In genomic region chrX:39766882-39767281, GRCh38 we compare ENCODE assay signal across 19 cellular contexts.
DNase-seq lines count a peak whose midpoint lies in the region; ATAC-seq, FAIRE-seq and TF ChIP-seq lines count a peak whose summit lies in the region.
"Had no signal": no experiment of that assay in that cellular context is flagged by ENCODE, and none has a peak within 500 bp of the region (broad histone marks: within the 10 kb centered on the region; RNA-seq: fewer than 3 reads in every experiment).

No MANE protein-coding gene starts in this region.

- H3K27ac Mint-ChIP-seq in central memory CD8-positive, alpha-beta T cell (ENCODE audit: low read depth) = peak overlapping the region; percentile 80
- H3K27ac Mint-ChIP-seq in natural killer cell treated with Interleukin-12 subunit alpha and Interleukin-12 subunit beta and Interleukin-15 and Interleukin-18, amount 100 ng/mL, for 72 hours = no peak overlapping the region
- H3K27ac Mint-ChIP-seq in mesothelial cell of epicardium = no peak overlapping the region
- H3K27ac Mint-ChIP-seq: HFFc6 had no signal

- DNase-seq in NCI-H1694 treated with DMSO at 0.1 percent for 48 hours (lab: John Stamatoyannopoulos, UW) = peak; percentile 7
- DNase-seq in NCI-H1694 (lab: John Stamatoyannopoulos, UW) = no peak
- peak; percentile 31 for DNase-seq in MG63
- no peak for DNase-seq in central memory CD8-positive, alpha-beta T cell (ENCODE audit: low spot score in 2 of 2)
- DNase-seq in pancreas = peak in 1 of 6 donors; percentile 39
- no peak for DNase-seq in hippocampal formation (lab: John Stamatoyannopoulos, UW)
- DNase-seq in natural killer cell treated with Interleukin-12 subunit alpha and Interleukin-12 subunit beta and Interleukin-15 and Interleukin-18, amount 100 ng/mL, for 72 hours (ENCODE audit: low spot score) = no peak
- DNase-seq in mesothelial cell of epicardium (ENCODE audit: low spot score in 2 of 2, unreplicated experiment in 2 of 2) = no peak
- DNase-seq: activated CD4-positive, CD25-positive, alpha-beta regulatory T cell treated with anti-CD3 and anti-CD28 coated beads, Interleukin-2, amount 50 U/mL, for 72 hours; DMS79 treated with DMSO at 0.1 percent for 48 hours; effector CD4-positive, alpha-beta T cell; HFFc6; kidney glomerular epithelial cell; spleen; upper lobe of left lung had no signal

- H3K36me3 ChIP-seq in MG63 = no peaks in the 10 kb centered on the region
- no peaks in the 10 kb centered on the region for H3K36me3 ChIP-seq in pancreas
- H3K36me3 ChIP-seq: spleen, upper lobe of left lung had no signal

- intact Hi-C loops in pancreas (cut with DNase I) = no loop called here

- peaks cover 6 to 10% (median 6%) of the 10 kb centered on the region in 3 donors for H3K4me1 ChIP-seq in pancreas
- H3K4me1 ChIP-seq: parathyroid adenoma had no signal

- H3K9me3 ChIP-seq in MG63 (no peaks in the 10 kb centered on the region), pancreas (no peaks in the 10 kb centered on the region)
- H3K9me3 ChIP-seq: spleen, upper lobe of left lung had no signal

- H3K4me1 Mint-ChIP-seq in central memory CD8-positive, alpha-beta T cell = peaks cover 24% of the 10 kb centered on the region
- H3K4me1 Mint-ChIP-seq in natural killer cell treated with Interleukin-12 subunit alpha and Interleukin-12 subunit beta and Interleukin-15 and Interleukin-18, amount 100 ng/mL, for 72 hours (ENCODE audit: low read depth in 2 of 2) = peaks cover 1 to 2% of the 10 kb centered on the region in 2 donors
- peaks cover 25% of the 10 kb centered on the region for H3K4me1 Mint-ChIP-seq in mesothelial cell of epicardium

- no peak overlapping the region for H3K4me3 Mint-ChIP-seq in central memory CD8-positive, alpha-beta T cell
- H3K4me3 Mint-ChIP-seq in natural killer cell treated with Interleukin-12 subunit alpha and Interleukin-12 subunit beta and Interleukin-15 and Interleukin-18, amount 100 ng/mL, for 72 hours = no peak overlapping the region
- H3K4me3 Mint-ChIP-seq in mesothelial cell of epicardium = no peak overlapping the region
- H3K4me3 Mint-ChIP-seq: activated naive CD4-positive, alpha-beta T cell treated with anti-CD3 and anti-CD28 coated beads, Interleukin-2, amount 10 ng/mL, durations not matched to agents 7 days and 5 days; HFFc6 had no signal

- WGBS in pancreas, 2 donors = 31 to 32% methylated on average over 9 of the region's 9 CpGs

- FAIRE-seq in pancreas (lab: Jason Lieb, UNC) = no peak

- TF ChIP-seq CTCF in pancreas (IDR thresholded peaks at IDR 0.05) = no peak
- no peak for TF ChIP-seq CTCF in mesothelial cell of epicardium (IDR thresholded peaks at IDR 0.05; ENCODE audit: unreplicated experiment)

- no peaks in the 10 kb centered on the region for H3K36me3 Mint-ChIP-seq in central memory CD8-positive, alpha-beta T cell (ENCODE audit: insufficient read depth)
- H3K36me3 Mint-ChIP-seq in natural killer cell treated with Interleukin-12 subunit alpha and Interleukin-12 subunit beta and Interleukin-15 and Interleukin-18, amount 100 ng/mL, for 72 hours = no peaks in the 10 kb centered on the region
- no peaks in the 10 kb centered on the region for H3K36me3 Mint-ChIP-seq in mesothelial cell of epicardium

- H3K27me3 Mint-ChIP-seq in central memory CD8-positive, alpha-beta T cell = no peaks in the 10 kb centered on the region
- H3K27me3 Mint-ChIP-seq in natural killer cell treated with Interleukin-12 subunit alpha and Interleukin-12 subunit beta and Interleukin-15 and Interleukin-18, amount 100 ng/mL, for 72 hours = peaks cover 0 to 24% of the 10 kb centered on the region in 2 donors
- H3K27me3 Mint-ChIP-seq in mesothelial cell of epicardium (ENCODE audit: low read depth) = no peaks in the 10 kb centered on the region
- H3K27me3 Mint-ChIP-seq: activated naive CD4-positive, alpha-beta T cell treated with anti-CD3 and anti-CD28 coated beads, Interleukin-2, amount 10 ng/mL, durations not matched to agents 7 days and 5 days had no signal

- H3K4me3 ChIP-seq in MG63 (no peak overlapping the region), pancreas (no peak overlapping the region)
- H3K4me3 ChIP-seq: hepatocyte, spleen, upper lobe of left lung had no signal

- H3K27ac ChIP-seq in pancreas = no peak overlapping the region
- H3K27ac ChIP-seq: C4-2B, hepatocyte, parathyroid adenoma, upper lobe of left lung had no signal

- no peaks in the 10 kb centered on the region for H3K9me3 Mint-ChIP-seq in central memory CD8-positive, alpha-beta T cell
- H3K9me3 Mint-ChIP-seq in natural killer cell treated with Interleukin-12 subunit alpha and Interleukin-12 subunit beta and Interleukin-15 and Interleukin-18, amount 100 ng/mL, for 72 hours = peaks cover 3% of the 10 kb centered on the region
- H3K9me3 Mint-ChIP-seq in mesothelial cell of epicardium = peaks cover 15% of the 10 kb centered on the region
- H3K9me3 Mint-ChIP-seq: activated naive CD4-positive, alpha-beta T cell treated with anti-CD3 and anti-CD28 coated beads, Interleukin-2, amount 10 ng/mL, durations not matched to agents 7 days and 5 days; HFFc6 had no signal

- ATAC-seq in central memory CD8-positive, alpha-beta T cell (replicated peaks; ENCODE audit: extremely low read depth, poor library complexity, severe bottlenecking) = no peak
- peak; percentile 32 to 70 (median 51) for ATAC-seq in pancreas
- ATAC-seq in natural killer cell treated with Interleukin-12 subunit alpha and Interleukin-12 subunit beta and Interleukin-15 and Interleukin-18, amount 100 ng/mL, for 72 hours = no peak

- H3K27me3 ChIP-seq in MG63 = no peaks in the 10 kb centered on the region
- no peaks in the 10 kb centered on the region for H3K27me3 ChIP-seq in pancreas
- H3K27me3 ChIP-seq: hepatocyte, spleen, upper lobe of left lung had no signal

Comparison
In these comparisons a context has a peak if more than half of its experiments do, and no peak if none do; other contexts are left out.
1. DNase-seq: peak in NCI-H1694 treated with DMSO at 0.1 percent for 48 hours (single experiment) and MG63 (single experiment); none in NCI-H1694 (single experiment), central memory CD8-positive, alpha-beta T cell (0 of 2), hippocampal formation (0 of 2), natural killer cell treated with Interleukin-12 subunit alpha and Interleukin-12 subunit beta and Interleukin-15 and Interleukin-18, amount 100 ng/mL, for 72 hours (single experiment) and mesothelial cell of epicardium (0 of 2).
2. ATAC-seq: peak in pancreas (4 of 4); none in central memory CD8-positive, alpha-beta T cell (single experiment) and natural killer cell treated with Interleukin-12 subunit alpha and Interleukin-12 subunit beta and Interleukin-15 and Interleukin-18, amount 100 ng/mL, for 72 hours (0 of 2).